Comparison of ENCODE assay signal across 1 cellular context in the genomic region with DNA sequence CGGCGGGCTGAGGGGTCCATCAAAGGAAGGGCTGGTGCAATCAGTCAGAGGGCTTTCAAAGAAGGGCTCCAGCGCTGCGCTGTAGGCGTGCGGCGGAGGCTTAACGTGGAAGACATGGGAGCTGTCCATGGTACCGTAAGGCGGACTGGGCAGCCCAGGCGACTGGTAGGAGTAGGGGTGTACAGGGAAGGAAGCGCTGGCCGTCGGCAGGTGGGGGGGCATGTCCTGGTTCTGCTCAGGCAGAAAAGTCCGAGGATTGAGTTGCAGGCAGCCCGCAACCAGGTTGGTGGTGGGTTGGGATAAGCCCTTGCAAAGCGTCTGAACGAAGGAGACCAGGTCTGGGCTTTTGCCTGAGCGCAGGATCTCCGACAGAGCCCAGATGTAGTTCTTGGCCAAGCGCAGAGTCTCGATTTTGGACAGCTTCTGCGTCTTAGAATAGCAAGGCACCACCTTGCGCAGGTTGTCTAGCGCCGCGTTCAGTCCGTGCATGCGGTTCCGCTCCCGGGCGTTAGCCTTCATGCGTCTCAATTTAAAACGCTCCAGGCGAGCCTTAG.
TF ChIP-seq lines count a peak whose summit lies in the region.

No MANE protein-coding gene starts in this region.

TF ChIP-seq in HepG2, 621 proteins besides CTCF, POLR2A, EP300 and RAD21 (continued from another document and continues in another):
- TF ChIP-seq, protein P1, sequence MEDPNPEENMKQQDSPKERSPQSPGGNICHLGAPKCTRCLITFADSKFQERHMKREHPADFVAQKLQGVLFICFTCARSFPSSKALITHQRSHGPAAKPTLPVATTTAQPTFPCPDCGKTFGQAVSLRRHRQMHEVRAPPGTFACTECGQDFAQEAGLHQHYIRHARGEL (CRISPR knock-in tag; IDR thresholded peaks at IDR 0.05), result no peak
- 0 out of 2 replicates have a peak, but pooled peaks have one; percentile 86 for TF ChIP-seq ZNF75D (CRISPR knock-in tag; IDR thresholded peaks at IDR 0.05; ENCODE audit: borderline replicate concordance)
- TF ChIP-seq SMARCC2 (IDR thresholded peaks at IDR 0.05), result no peak
- TF ChIP-seq, protein P2, sequence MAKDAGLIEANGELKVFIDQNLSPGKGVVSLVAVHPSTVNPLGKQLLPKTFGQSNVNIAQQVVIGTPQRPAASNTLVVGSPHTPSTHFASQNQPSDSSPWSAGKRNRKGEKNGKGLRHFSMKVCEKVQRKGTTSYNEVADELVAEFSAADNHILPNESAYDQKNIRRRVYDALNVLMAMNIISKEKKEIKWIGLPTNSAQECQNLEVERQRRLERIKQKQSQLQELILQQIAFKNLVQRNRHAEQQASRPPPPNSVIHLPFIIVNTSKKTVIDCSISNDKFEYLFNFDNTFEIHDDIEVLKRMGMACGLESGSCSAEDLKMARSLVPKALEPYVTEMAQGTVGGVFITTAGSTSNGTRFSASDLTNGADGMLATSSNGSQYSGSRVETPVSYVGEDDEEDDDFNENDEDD (CRISPR knock-in tag; IDR thresholded peaks at IDR 0.05; ENCODE audit: borderline replicate concordance), result peak; percentile 43; the same call in 1 of the 2 replicates
- TF ChIP-seq, protein P3, sequence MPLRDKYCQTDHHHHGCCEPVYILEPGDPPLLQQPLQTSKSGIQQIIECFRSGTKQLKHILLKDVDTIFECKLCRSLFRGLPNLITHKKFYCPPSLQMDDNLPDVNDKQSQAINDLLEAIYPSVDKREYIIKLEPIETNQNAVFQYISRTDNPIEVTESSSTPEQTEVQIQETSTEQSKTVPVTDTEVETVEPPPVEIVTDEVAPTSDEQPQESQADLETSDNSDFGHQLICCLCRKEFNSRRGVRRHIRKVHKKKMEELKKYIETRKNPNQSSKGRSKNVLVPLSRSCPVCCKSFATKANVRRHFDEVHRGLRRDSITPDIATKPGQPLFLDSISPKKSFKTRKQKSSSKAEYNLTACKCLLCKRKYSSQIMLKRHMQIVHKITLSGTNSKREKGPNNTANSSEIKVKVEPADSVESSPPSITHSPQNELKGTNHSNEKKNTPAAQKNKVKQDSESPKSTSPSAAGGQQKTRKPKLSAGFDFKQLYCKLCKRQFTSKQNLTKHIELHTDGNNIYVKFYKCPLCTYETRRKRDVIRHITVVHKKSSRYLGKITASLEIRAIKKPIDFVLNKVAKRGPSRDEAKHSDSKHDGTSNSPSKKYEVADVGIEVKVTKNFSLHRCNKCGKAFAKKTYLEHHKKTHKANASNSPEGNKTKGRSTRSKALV (CRISPR knock-in tag; IDR thresholded peaks at IDR 0.05), result peak; percentile 78; the same call in 1 of the 2 replicates
- TF ChIP-seq, protein P4, sequence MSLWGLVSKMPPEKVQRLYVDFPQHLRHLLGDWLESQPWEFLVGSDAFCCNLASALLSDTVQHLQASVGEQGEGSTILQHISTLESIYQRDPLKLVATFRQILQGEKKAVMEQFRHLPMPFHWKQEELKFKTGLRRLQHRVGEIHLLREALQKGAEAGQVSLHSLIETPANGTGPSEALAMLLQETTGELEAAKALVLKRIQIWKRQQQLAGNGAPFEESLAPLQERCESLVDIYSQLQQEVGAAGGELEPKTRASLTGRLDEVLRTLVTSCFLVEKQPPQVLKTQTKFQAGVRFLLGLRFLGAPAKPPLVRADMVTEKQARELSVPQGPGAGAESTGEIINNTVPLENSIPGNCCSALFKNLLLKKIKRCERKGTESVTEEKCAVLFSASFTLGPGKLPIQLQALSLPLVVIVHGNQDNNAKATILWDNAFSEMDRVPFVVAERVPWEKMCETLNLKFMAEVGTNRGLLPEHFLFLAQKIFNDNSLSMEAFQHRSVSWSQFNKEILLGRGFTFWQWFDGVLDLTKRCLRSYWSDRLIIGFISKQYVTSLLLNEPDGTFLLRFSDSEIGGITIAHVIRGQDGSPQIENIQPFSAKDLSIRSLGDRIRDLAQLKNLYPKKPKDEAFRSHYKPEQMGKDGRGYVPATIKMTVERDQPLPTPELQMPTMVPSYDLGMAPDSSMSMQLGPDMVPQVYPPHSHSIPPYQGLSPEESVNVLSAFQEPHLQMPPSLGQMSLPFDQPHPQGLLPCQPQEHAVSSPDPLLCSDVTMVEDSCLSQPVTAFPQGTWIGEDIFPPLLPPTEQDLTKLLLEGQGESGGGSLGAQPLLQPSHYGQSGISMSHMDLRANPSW (CRISPR knock-in tag; IDR thresholded peaks at IDR 0.05; ENCODE audit: borderline replicate concordance), result no peak
- TF ChIP-seq RAD51 (IDR thresholded peaks at IDR 0.05; ENCODE audit: borderline replicate concordance), result no peak
- TF ChIP-seq HNRNPLL (IDR thresholded peaks at IDR 0.05; ENCODE audit: low read depth, low read length, poor library complexity, severe bottlenecking), result peak; percentile 96
- peak; percentile 67 for TF ChIP-seq THAP11 (CRISPR knock-in tag; IDR thresholded peaks at IDR 0.05)
- TF ChIP-seq GZF1 (CRISPR knock-in tag; IDR thresholded peaks at IDR 0.05), result 0 out of 2 replicates have a peak, but pooled peaks have one; percentile 60
- TF ChIP-seq, protein P5, sequence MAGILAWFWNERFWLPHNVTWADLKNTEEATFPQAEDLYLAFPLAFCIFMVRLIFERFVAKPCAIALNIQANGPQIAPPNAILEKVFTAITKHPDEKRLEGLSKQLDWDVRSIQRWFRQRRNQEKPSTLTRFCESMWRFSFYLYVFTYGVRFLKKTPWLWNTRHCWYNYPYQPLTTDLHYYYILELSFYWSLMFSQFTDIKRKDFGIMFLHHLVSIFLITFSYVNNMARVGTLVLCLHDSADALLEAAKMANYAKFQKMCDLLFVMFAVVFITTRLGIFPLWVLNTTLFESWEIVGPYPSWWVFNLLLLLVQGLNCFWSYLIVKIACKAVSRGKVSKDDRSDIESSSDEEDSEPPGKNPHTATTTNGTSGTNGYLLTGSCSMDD (CRISPR knock-in tag; IDR thresholded peaks at IDR 0.05), result no peak; the same call in 1 of the 2 replicates
- TF ChIP-seq ZNF570 (CRISPR knock-in tag; IDR thresholded peaks at IDR 0.05; ENCODE audit: borderline replicate concordance), result 0 out of 2 replicates have a peak, but pooled peaks have one; percentile 43
- TF ChIP-seq KLF12 (CRISPR knock-in tag; IDR thresholded peaks at IDR 0.05; ENCODE audit: borderline replicate concordance), result 0 out of 2 replicates have a peak, but pooled peaks have one; percentile 67
- 0 out of 2 replicates have a peak, but pooled peaks have one; percentile 46 for TF ChIP-seq SP5 (CRISPR knock-in tag; IDR thresholded peaks at IDR 0.05; ENCODE audit: borderline replicate concordance, low read depth)
- peak; percentile 76; the same call in 1 of the 2 replicates for TF ChIP-seq ZBTB42 (CRISPR knock-in tag; IDR thresholded peaks at IDR 0.05)
- TF ChIP-seq ZSCAN9 (CRISPR knock-in tag; IDR thresholded peaks at IDR 0.05; ENCODE audit: borderline replicate concordance), result peak; percentile 96
- no peak for TF ChIP-seq MATR3 (CRISPR knock-in tag; IDR thresholded peaks at IDR 0.05)
- TF ChIP-seq, protein P6, sequence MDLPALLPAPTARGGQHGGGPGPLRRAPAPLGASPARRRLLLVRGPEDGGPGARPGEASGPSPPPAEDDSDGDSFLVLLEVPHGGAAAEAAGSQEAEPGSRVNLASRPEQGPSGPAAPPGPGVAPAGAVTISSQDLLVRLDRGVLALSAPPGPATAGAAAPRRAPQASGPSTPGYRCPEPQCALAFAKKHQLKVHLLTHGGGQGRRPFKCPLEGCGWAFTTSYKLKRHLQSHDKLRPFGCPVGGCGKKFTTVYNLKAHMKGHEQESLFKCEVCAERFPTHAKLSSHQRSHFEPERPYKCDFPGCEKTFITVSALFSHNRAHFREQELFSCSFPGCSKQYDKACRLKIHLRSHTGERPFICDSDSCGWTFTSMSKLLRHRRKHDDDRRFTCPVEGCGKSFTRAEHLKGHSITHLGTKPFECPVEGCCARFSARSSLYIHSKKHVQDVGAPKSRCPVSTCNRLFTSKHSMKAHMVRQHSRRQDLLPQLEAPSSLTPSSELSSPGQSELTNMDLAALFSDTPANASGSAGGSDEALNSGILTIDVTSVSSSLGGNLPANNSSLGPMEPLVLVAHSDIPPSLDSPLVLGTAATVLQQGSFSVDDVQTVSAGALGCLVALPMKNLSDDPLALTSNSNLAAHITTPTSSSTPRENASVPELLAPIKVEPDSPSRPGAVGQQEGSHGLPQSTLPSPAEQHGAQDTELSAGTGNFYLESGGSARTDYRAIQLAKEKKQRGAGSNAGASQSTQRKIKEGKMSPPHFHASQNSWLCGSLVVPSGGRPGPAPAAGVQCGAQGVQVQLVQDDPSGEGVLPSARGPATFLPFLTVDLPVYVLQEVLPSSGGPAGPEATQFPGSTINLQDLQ (CRISPR knock-in tag; IDR thresholded peaks at IDR 0.05), result no peak
- TF ChIP-seq, protein P7, sequence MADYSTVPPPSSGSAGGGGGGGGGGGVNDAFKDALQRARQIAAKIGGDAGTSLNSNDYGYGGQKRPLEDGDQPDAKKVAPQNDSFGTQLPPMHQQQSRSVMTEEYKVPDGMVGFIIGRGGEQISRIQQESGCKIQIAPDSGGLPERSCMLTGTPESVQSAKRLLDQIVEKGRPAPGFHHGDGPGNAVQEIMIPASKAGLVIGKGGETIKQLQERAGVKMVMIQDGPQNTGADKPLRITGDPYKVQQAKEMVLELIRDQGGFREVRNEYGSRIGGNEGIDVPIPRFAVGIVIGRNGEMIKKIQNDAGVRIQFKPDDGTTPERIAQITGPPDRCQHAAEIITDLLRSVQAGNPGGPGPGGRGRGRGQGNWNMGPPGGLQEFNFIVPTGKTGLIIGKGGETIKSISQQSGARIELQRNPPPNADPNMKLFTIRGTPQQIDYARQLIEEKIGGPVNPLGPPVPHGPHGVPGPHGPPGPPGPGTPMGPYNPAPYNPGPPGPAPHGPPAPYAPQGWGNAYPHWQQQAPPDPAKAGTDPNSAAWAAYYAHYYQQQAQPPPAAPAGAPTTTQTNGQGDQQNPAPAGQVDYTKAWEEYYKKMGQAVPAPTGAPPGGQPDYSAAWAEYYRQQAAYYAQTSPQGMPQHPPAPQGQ (CRISPR knock-in tag; IDR thresholded peaks at IDR 0.05; ENCODE audit: borderline replicate concordance), result no peak
- TF ChIP-seq ZNF772 (CRISPR knock-in tag; IDR thresholded peaks at IDR 0.05), result peak; percentile 93
- TF ChIP-seq LCORL (IDR thresholded peaks at IDR 0.05), result no peak
- TF ChIP-seq LCORL (CRISPR knock-in tag; IDR thresholded peaks at IDR 0.05), result no peak
- TF ChIP-seq FOXA1 (IDR thresholded peaks at IDR 0.05), result no peak
- peak; percentile 26; the same call in 1 of the 2 replicates for TF ChIP-seq FOXA1 (CRISPR knock-in tag; IDR thresholded peaks at IDR 0.05)
- peak; percentile 45; the same call in 1 of the 2 replicates for TF ChIP-seq JDP2 (CRISPR knock-in tag; IDR thresholded peaks at IDR 0.05; ENCODE audit: borderline replicate concordance)
- TF ChIP-seq YEATS4 (CRISPR knock-in tag; IDR thresholded peaks at IDR 0.05; ENCODE audit: borderline replicate concordance), result no peak; the same call in 1 of the 2 replicates
- 0 out of 2 replicates have a peak, but pooled peaks have one; percentile 19 for TF ChIP-seq ZNF7 (CRISPR knock-in tag; IDR thresholded peaks at IDR 0.05)
- no peak for TF ChIP-seq NFIB (CRISPR knock-in tag; IDR thresholded peaks at IDR 0.05; ENCODE audit: borderline replicate concordance)
- TF ChIP-seq, protein P8, sequence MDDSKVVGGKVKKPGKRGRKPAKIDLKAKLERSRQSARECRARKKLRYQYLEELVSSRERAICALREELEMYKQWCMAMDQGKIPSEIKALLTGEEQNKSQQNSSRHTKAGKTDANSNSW (CRISPR knock-in tag; IDR thresholded peaks at IDR 0.05; ENCODE audit: borderline replicate concordance), result no peak
- TF ChIP-seq FOXK2 (IDR thresholded peaks at IDR 0.05), result no peak
- TF ChIP-seq NBN (conservative IDR thresholded peaks at IDR 0.05), result no peak
- no peak for TF ChIP-seq ZNF326 (CRISPR knock-in tag; IDR thresholded peaks at IDR 0.05; ENCODE audit: borderline replicate concordance)
- TF ChIP-seq NCOR1 (IDR thresholded peaks at IDR 0.05; ENCODE audit: borderline replicate concordance, low read length), result no peak
- no peak for TF ChIP-seq SAFB2 (CRISPR knock-in tag; IDR thresholded peaks at IDR 0.05; ENCODE audit: borderline replicate concordance, low read depth)
- no peak for TF ChIP-seq ZNF20 (CRISPR knock-in tag; IDR thresholded peaks at IDR 0.05)
- TF ChIP-seq SAP130 (CRISPR knock-in tag; IDR thresholded peaks at IDR 0.05; ENCODE audit: low read depth), result peak; percentile 70
- no peak for TF ChIP-seq PLRG1 (conservative IDR thresholded peaks at IDR 0.05)
- peak; percentile 97 for TF ChIP-seq ZNF430 (CRISPR knock-in tag; IDR thresholded peaks at IDR 0.05)
- no peak for TF ChIP-seq ZNF136 (CRISPR knock-in tag; IDR thresholded peaks at IDR 0.05; ENCODE audit: low read depth)
- no peak for TF ChIP-seq RFX1 (IDR thresholded peaks at IDR 0.05)
- no peak for TF ChIP-seq SIN3A (IDR thresholded peaks at IDR 0.05; ENCODE audit: borderline replicate concordance, low read depth, low read length)
- TF ChIP-seq U2AF2 (IDR thresholded peaks at IDR 0.05; ENCODE audit: low read depth, low read length), result no peak
- TF ChIP-seq ZNF124 (CRISPR knock-in tag; IDR thresholded peaks at IDR 0.05), result peak; percentile 68; the same call in 1 of the 2 replicates
- TF ChIP-seq, protein P9, sequence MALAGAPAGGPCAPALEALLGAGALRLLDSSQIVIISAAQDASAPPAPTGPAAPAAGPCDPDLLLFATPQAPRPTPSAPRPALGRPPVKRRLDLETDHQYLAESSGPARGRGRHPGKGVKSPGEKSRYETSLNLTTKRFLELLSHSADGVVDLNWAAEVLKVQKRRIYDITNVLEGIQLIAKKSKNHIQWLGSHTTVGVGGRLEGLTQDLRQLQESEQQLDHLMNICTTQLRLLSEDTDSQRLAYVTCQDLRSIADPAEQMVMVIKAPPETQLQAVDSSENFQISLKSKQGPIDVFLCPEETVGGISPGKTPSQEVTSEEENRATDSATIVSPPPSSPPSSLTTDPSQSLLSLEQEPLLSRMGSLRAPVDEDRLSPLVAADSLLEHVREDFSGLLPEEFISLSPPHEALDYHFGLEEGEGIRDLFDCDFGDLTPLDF (CRISPR knock-in tag; IDR thresholded peaks at IDR 0.05), result peak; percentile 70; the same call in 1 of the 2 replicates
- TF ChIP-seq DNMT3B (CRISPR knock-in tag; conservative IDR thresholded peaks at IDR 0.05), result no peak; the same call in 1 of the 2 replicates
- no peak for TF ChIP-seq DMAP1 (CRISPR knock-in tag; IDR thresholded peaks at IDR 0.05)
- TF ChIP-seq CEBPG (CRISPR knock-in tag; IDR thresholded peaks at IDR 0.05), result 0 out of 2 replicates have a peak, but pooled peaks have one; percentile 26
- no peak for TF ChIP-seq NPAS2 (CRISPR knock-in tag; IDR thresholded peaks at IDR 0.05; ENCODE audit: borderline replicate concordance)
- TF ChIP-seq ZNF672 (CRISPR knock-in tag; IDR thresholded peaks at IDR 0.05), result no peak
